Comparison of ENCODE assay signal across 14 cellular contexts in the genomic region with DNA sequence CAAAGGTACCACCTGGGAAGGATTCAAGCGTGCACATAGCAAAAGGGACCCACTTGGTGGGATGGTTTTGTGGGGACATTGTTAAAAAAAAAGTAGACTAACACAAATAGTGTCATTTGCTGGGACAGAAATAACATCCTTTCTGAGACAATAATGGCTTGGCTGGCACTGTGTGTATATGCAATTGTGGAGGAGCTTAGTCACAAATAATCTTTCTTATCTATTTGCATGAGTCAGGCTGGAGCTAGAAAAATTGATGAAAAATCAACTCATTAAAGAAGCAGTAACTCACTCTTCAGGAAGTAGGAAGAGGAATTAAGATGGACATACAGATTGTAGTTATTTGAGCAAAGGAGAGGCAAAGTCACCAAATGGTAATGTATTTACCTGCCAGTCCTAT. TPM values are rescaled to one million over a fixed set of nuclear protein-coding genes. Genes with fewer than 3 reads are reported as not detected.
DNase-seq lines count a peak whose midpoint lies in the region; ATAC-seq and TF ChIP-seq lines count a peak whose summit lies in the region.
"Had no signal": no experiment of that assay in that cellular context is flagged by ENCODE, and none has a peak within 500 bp of the region (broad histone marks: within the 10 kb centered on the region; RNA-seq: fewer than 3 reads in every experiment).

No MANE protein-coding gene starts in this region.

- peaks cover 53% of the 10 kb centered on the region for H3K4me1 Mint-ChIP-seq in nephron
- H3K4me1 Mint-ChIP-seq in activated CD4-positive, alpha-beta T cell treated with anti-CD3 and anti-CD28 coated beads, Interleukin-2, amount 10 ng/mL, durations not matched to agents 24 days and 14 days = peaks cover 6% of the 10 kb centered on the region
- H3K4me1 Mint-ChIP-seq in natural killer cell treated with Interleukin-12 subunit alpha and Interleukin-12 subunit beta and Interleukin-15 and Interleukin-18, amount 100 ng/mL, for 72 hours (ENCODE audit: low read depth in 2 of 2) = peaks cover 0 to 4% of the 10 kb centered on the region in 2 donors

- H3K36me3 Mint-ChIP-seq in nephron (ENCODE audit: low read depth) = no peaks in the 10 kb centered on the region
- H3K36me3 Mint-ChIP-seq in activated CD4-positive, alpha-beta T cell treated with anti-CD3 and anti-CD28 coated beads, Interleukin-2, amount 10 ng/mL, durations not matched to agents 24 days and 14 days (ENCODE audit: low read depth) = no peaks in the 10 kb centered on the region
- no peaks in the 10 kb centered on the region for H3K36me3 Mint-ChIP-seq in natural killer cell treated with Interleukin-12 subunit alpha and Interleukin-12 subunit beta and Interleukin-15 and Interleukin-18, amount 100 ng/mL, for 72 hours

- DNase-seq in Caki2 (ENCODE audit: low read depth) = peak; percentile 61
- DNase-seq in RWPE2 (ENCODE audit: low spot score) = no peak
- DNase-seq in activated CD4-positive, alpha-beta T cell treated with anti-CD3 and anti-CD28 coated beads, Interleukin-2, amount 10 ng/mL, durations not matched to agents 24 days and 14 days = no peak
- DNase-seq in natural killer cell treated with Interleukin-12 subunit alpha and Interleukin-12 subunit beta and Interleukin-15 and Interleukin-18, amount 100 ng/mL, for 72 hours (ENCODE audit: low spot score) = no peak
- no peak for DNase-seq in HuH-7.5 (ENCODE audit: low spot score)
- DNase-seq: activated CD8-positive, alpha-beta T cell treated with anti-CD3 and anti-CD28 coated beads, Interleukin-2, amount 10 ng/mL, durations not matched to agents 7 days and 5 days; activated naive CD4-positive, alpha-beta T cell treated with Interleukin-2 at 50 U/mL for 16 hours; DND-41; NCI-H2107 had no signal

- H3K27me3 Mint-ChIP-seq in nephron (ENCODE audit: low read depth) = no peaks in the 10 kb centered on the region
- peaks cover 8% of the 10 kb centered on the region for H3K27me3 Mint-ChIP-seq in activated CD4-positive, alpha-beta T cell treated with anti-CD3 and anti-CD28 coated beads, Interleukin-2, amount 10 ng/mL, durations not matched to agents 24 days and 14 days
- peaks cover 13 to 16% of the 10 kb centered on the region in 2 donors for H3K27me3 Mint-ChIP-seq in natural killer cell treated with Interleukin-12 subunit alpha and Interleukin-12 subunit beta and Interleukin-15 and Interleukin-18, amount 100 ng/mL, for 72 hours

- no peaks in the 10 kb centered on the region for H3K9me3 Mint-ChIP-seq in nephron
- peaks cover 4% of the 10 kb centered on the region for H3K9me3 Mint-ChIP-seq in activated CD4-positive, alpha-beta T cell treated with anti-CD3 and anti-CD28 coated beads, Interleukin-2, amount 10 ng/mL, durations not matched to agents 24 days and 14 days
- H3K9me3 Mint-ChIP-seq in natural killer cell treated with Interleukin-12 subunit alpha and Interleukin-12 subunit beta and Interleukin-15 and Interleukin-18, amount 100 ng/mL, for 72 hours = no peaks in the 10 kb centered on the region

- ATAC-seq in RWPE2 (ENCODE audit: low read depth) = peak; percentile 50
- peak; percentile 10 for ATAC-seq in esophagus mucosa
- ATAC-seq in natural killer cell treated with Interleukin-12 subunit alpha and Interleukin-12 subunit beta and Interleukin-15 and Interleukin-18, amount 100 ng/mL, for 72 hours = no peak
- no peak for ATAC-seq in HG02678 (IDR thresholded peaks at IDR 0.05; ENCODE audit: unreplicated experiment)
- ATAC-seq: activated CD8-positive, alpha-beta T cell treated with anti-CD3 and anti-CD28 coated beads, Interleukin-2, amount 10 ng/mL, durations not matched to agents 7 days and 5 days had no signal

- H3K36me3 ChIP-seq in RWPE2 (ENCODE audit: low read depth) = no peaks in the 10 kb centered on the region

- no peak overlapping the region for H3K4me3 ChIP-seq in RWPE2 (ENCODE audit: severe bottlenecking)
- H3K4me3 ChIP-seq: coronary artery had no signal

- peak overlapping the region; percentile 100 for H3K27ac ChIP-seq in RWPE2 (ENCODE audit: poor library complexity, severe bottlenecking)
- H3K27ac ChIP-seq: coronary artery had no signal

- peaks cover 61% of the 10 kb centered on the region for H3K4me1 ChIP-seq in RWPE2 (ENCODE audit: insufficient read depth, poor library complexity, severe bottlenecking)

- TF ChIP-seq CTCF in RWPE2 (IDR thresholded peaks at IDR 0.05; ENCODE audit: poor library complexity, severe bottlenecking) (no peak), nephron (IDR thresholded peaks at IDR 0.05; ENCODE audit: unreplicated experiment in 3 of 3) (no peak)

- peak overlapping the region; percentile 60 to 93 (median 61) for H3K27ac Mint-ChIP-seq in nephron
- no peak overlapping the region for H3K27ac Mint-ChIP-seq in activated CD4-positive, alpha-beta T cell treated with anti-CD3 and anti-CD28 coated beads, Interleukin-2, amount 10 ng/mL, durations not matched to agents 24 days and 14 days
- no peak overlapping the region for H3K27ac Mint-ChIP-seq in natural killer cell treated with Interleukin-12 subunit alpha and Interleukin-12 subunit beta and Interleukin-15 and Interleukin-18, amount 100 ng/mL, for 72 hours
- H3K27ac Mint-ChIP-seq: activated CD8-positive, alpha-beta T cell treated with anti-CD3 and anti-CD28 coated beads, Interleukin-2, amount 10 ng/mL, durations not matched to agents 7 days and 5 days had no signal

- in situ Hi-C loops in Caki2 (cut with HindIII; ENCODE audit: low pct_unique_long_range_greater_than_20kb, low sequenced_read_pairs) = no loop called here

- intact Hi-C loops in activated CD4-positive, alpha-beta T cell treated with anti-CD3 and anti-CD28 coated beads, Interleukin-2, amount 10 ng/mL, durations not matched to agents 24 days and 14 days (cut with micrococcal nuclease) = loop anchor here (10.0 kb wide), 1 partner anchor 935 kb away; the partner anchor contains the start of gene TANK

- H3K4me3 Mint-ChIP-seq in nephron = no peak overlapping the region
- H3K4me3 Mint-ChIP-seq in activated CD4-positive, alpha-beta T cell treated with anti-CD3 and anti-CD28 coated beads, Interleukin-2, amount 10 ng/mL, durations not matched to agents 24 days and 14 days = no peak overlapping the region
- H3K4me3 Mint-ChIP-seq in natural killer cell treated with Interleukin-12 subunit alpha and Interleukin-12 subunit beta and Interleukin-15 and Interleukin-18, amount 100 ng/mL, for 72 hours = no peak overlapping the region
- H3K4me3 Mint-ChIP-seq: activated CD8-positive, alpha-beta T cell treated with anti-CD3 and anti-CD28 coated beads, Interleukin-2, amount 10 ng/mL, durations not matched to agents 7 days and 5 days had no signal

- no peaks in the 10 kb centered on the region for H3K27me3 ChIP-seq in RWPE2 (ENCODE audit: insufficient read depth, poor library complexity, severe bottlenecking)

- no peaks in the 10 kb centered on the region for H3K9me3 ChIP-seq in RWPE2 (ENCODE audit: severe bottlenecking)

RNA-seq across cellular contexts. Expression of gene ITGB6, which starts 29.5 kb away (rescaled TPM):
- 17.4 and 41.1 TPM in 2 replicates for total RNA-seq in Caki2 (2014; rRNA removed; shearing (Covaris generic); ENCODE audit: low replicate concordance)
- total RNA-seq in esophagus mucosa = 24.2 TPM
- total RNA-seq in activated CD4-positive, alpha-beta T cell treated with anti-CD3 and anti-CD28 coated beads, Interleukin-2, amount 10 ng/mL, durations not matched to agents 24 days and 14 days = not detected in 2 replicates
- not detected for total RNA-seq in natural killer cell treated with Interleukin-12 subunit alpha and Interleukin-12 subunit beta and Interleukin-15 and Interleukin-18, amount 100 ng/mL, for 72 hours
- total RNA-seq: activated CD8-positive, alpha-beta T cell treated with anti-CD3 and anti-CD28 coated beads, Interleukin-2, amount 10 ng/mL, durations not matched to agents 7 days and 5 days; T-helper 2 cell treated with Interferon-gamma antibody and Interleukin-4, amounts not matched to agents 100 ng/mL and 5 ng/mL, for 36 hours had no signal

Comparison
In these comparisons a context has a peak if more than half of its experiments do, and no peak if none do; other contexts are left out.
1. ATAC-seq: peak in RWPE2 (single experiment) and esophagus mucosa (single experiment); none in natural killer cell treated with Interleukin-12 subunit alpha and Interleukin-12 subunit beta and Interleukin-15 and Interleukin-18, amount 100 ng/mL, for 72 hours (0 of 2) and HG02678 (single experiment).
2. H3K27ac Mint-ChIP-seq: peak in nephron (3 of 3); none in activated CD4-positive, alpha-beta T cell treated with anti-CD3 and anti-CD28 coated beads, Interleukin-2, amount 10 ng/mL, durations not matched to agents 24 days and 14 days (single experiment) and natural killer cell treated with Interleukin-12 subunit alpha and Interleukin-12 subunit beta and Interleukin-15 and Interleukin-18, amount 100 ng/mL, for 72 hours (0 of 2).
3. RNA of gene ITGB6, which starts 29.5 kb away (total RNA-seq): 17.4 to 41.1 TPM in Caki2 and 24.2 TPM in esophagus mucosa (single experiment); not detected in activated CD4-positive, alpha-beta T cell treated with anti-CD3 and anti-CD28 coated beads, Interleukin-2, amount 10 ng/mL, durations not matched to agents 24 days and 14 days and not detected in natural killer cell treated with Interleukin-12 subunit alpha and Interleukin-12 subunit beta and Interleukin-15 and Interleukin-18, amount 100 ng/mL, for 72 hours; every median in the first group is over 10 times any median in the second.